ENCODE assay signal across 9 cellular contexts in the genomic region with DNA sequence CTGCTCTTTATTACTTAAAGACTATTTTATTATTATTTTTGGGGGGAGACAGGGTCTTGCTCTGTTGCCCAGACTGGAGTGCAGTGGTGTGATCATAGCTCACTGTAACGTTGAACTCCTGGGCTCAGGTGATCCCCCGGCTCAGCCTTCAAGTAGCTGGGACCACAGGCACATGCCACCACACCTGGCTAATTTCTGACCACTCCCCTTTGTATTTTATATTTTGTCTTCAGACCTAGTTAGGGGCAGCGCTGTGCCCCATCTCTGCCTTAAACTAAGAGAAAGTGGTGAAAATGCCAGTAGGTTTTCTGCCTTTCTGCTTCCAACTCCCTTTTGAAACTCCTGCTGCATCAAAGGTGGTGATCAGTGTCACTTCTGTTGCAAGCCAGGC.
DNase-seq lines count a peak whose midpoint lies in the region; TF ChIP-seq lines count a peak whose summit lies in the region.
"Had no signal": no experiment of that assay in that cellular context is flagged by ENCODE, and none has a peak within 500 bp of the region (broad histone marks: within the 10 kb centered on the region; RNA-seq: fewer than 3 reads in every experiment).

No MANE protein-coding gene starts in this region.

- peak overlapping the region; percentile 80 for H3K27ac ChIP-seq in BLaER1
- H3K27ac ChIP-seq in HUES48 (ENCODE audit: low read depth, low read length): peak overlapping the region; percentile 94
- H3K27ac ChIP-seq in breast epithelium: peak overlapping the region; percentile 19 to 75
- H3K27ac ChIP-seq in ovary: peak overlapping the region; percentile 13 to 74

- H3K27me3 ChIP-seq in BLaER1: no peaks in the 10 kb centered on the region
- H3K27me3 ChIP-seq in HUES48 (ENCODE audit: control insufficient read depth, insufficient read depth, low read length): no peaks in the 10 kb centered on the region
- H3K27me3 ChIP-seq in breast epithelium: no peaks in the 10 kb centered on the region
- H3K27me3 ChIP-seq in ovary: no peaks in the 10 kb centered on the region

- TF ChIP-seq CTCF in breast epithelium (IDR thresholded peaks at IDR 0.05) (no peak), ovary (IDR thresholded peaks at IDR 0.05) (no peak)

- H3K9me3 ChIP-seq in BLaER1: peaks cover 5% of the 10 kb centered on the region; the same call in 1 of the 2 replicates
- no peaks in the 10 kb centered on the region for H3K9me3 ChIP-seq in HUES48 (ENCODE audit: control insufficient read depth, insufficient read depth, low read length)
- no peaks in the 10 kb centered on the region for H3K9me3 ChIP-seq in breast epithelium
- H3K9me3 ChIP-seq in ovary: no peaks in the 10 kb centered on the region

- POLR2A ChIA-PET in HEK293T (lab: Yijun Ruan, JAX): no interaction called here

- 92 to 95% (median 94%) methylated on average over 3 of the region's 3 CpGs for WGBS in ovary, 3 donors

- CTCF ChIA-PET in HEK293T (lab: Yijun Ruan, JAX): interaction anchor here (0.8 to 3.7 kb wide), 3 partner anchors 148 to 1178 kb away, joined by 3 to 23 read pairs (median 4); no protein-coding TSS in a partner anchor

- H4K20me1 ChIP-seq in BLaER1: no peaks in the 10 kb centered on the region

- H3K36me3 ChIP-seq in BLaER1 (peaks cover 28% of the 10 kb centered on the region), HUES48 (ENCODE audit: control insufficient read depth, insufficient read depth, low read length) (0 out of 2 replicates have a peak, but pooled peaks cover 4% of the 10 kb centered on the region), breast epithelium (no peaks in the 10 kb centered on the region), ovary (no peaks in the 10 kb centered on the region)

- 0 out of 2 replicates have a peak overlapping the region, but pooled peaks have one; percentile 68 for H3K9ac ChIP-seq in BLaER1
- H3K9ac ChIP-seq in HUES48 (ENCODE audit: low read depth, low read length): no peak overlapping the region

- H3K4me3 ChIP-seq in BLaER1 (no peak overlapping the region), HUES48 (ENCODE audit: low read depth, low read length) (no peak overlapping the region), breast epithelium (no peak overlapping the region), ovary (no peak overlapping the region)

- no peak for TF ChIP-seq EP300 in ovary (IDR thresholded peaks at IDR 0.05)

- TF ChIP-seq POLR2A in breast epithelium (IDR thresholded peaks at IDR 0.05): no peak
- TF ChIP-seq POLR2A in ovary (IDR thresholded peaks at IDR 0.05): no peak

- intact Hi-C loops in breast epithelium (cut with DNase I; ENCODE audit: low total_unique reads): no loop called here
- intact Hi-C loops in ovary (cut with DNase I): loop anchor here in 1 of 4 donors (10.0 kb wide), 1 partner anchor 1176 kb away; no protein-coding TSS in a partner anchor

- H3K4me1 ChIP-seq in BLaER1: peaks cover 53% of the 10 kb centered on the region
- H3K4me1 ChIP-seq in HUES48 (ENCODE audit: control insufficient read depth, insufficient read depth, low read length): peaks cover 15% of the 10 kb centered on the region
- H3K4me1 ChIP-seq in breast epithelium: peaks cover 0 to 6% of the 10 kb centered on the region in 2 donors
- H3K4me1 ChIP-seq in ovary (ENCODE audit: insufficient read depth): peaks cover 8% of the 10 kb centered on the region

- no peak for DNase-seq in breast epithelium (ENCODE audit: low spot score in 2 of 2)
- no peak for DNase-seq in ovary
- DNase-seq in OCI-M1 (lab: John Stamatoyannopoulos, UW): no peak
- no peak for DNase-seq in iPS-NIHi7 (ENCODE audit: extremely low spot score)
- no peak for DNase-seq in NCI-H1436 (lab: John Stamatoyannopoulos, UW)
- no peak for DNase-seq in HEK293T (ENCODE audit: extremely low spot score)
- DNase-seq: GOT3 had no signal

- H3K4me2 ChIP-seq in BLaER1: peak overlapping the region; percentile 96

TF ChIP-seq in HEK293T, 16 proteins besides CTCF, POLR2A, EP300 and RAD21:
- TF ChIP-seq TARDBP (IDR thresholded peaks at IDR 0.05) (no peak), FOXK2 (IDR thresholded peaks at IDR 0.05) (no peak), FOXM1 (IDR thresholded peaks at IDR 0.05; ENCODE audit: borderline replicate concordance) (no peak), ELF4 (IDR thresholded peaks at IDR 0.05) (no peak), ZNF384 (IDR thresholded peaks at IDR 0.05) (no peak), CTBP1 (IDR thresholded peaks at IDR 0.05; ENCODE audit: borderline replicate concordance) (no peak), HDGF (IDR thresholded peaks at IDR 0.05; ENCODE audit: borderline replicate concordance) (no peak), LEF1 (IDR thresholded peaks at IDR 0.05; ENCODE audit: borderline replicate concordance) (no peak), FOXA1 (IDR thresholded peaks at IDR 0.05) (no peak), L3MBTL2 (conservative IDR thresholded peaks at IDR 0.05) (no peak), SUZ12 (IDR thresholded peaks at IDR 0.05) (no peak), NFRKB (IDR thresholded peaks at IDR 0.05) (no peak), SP1 (IDR thresholded peaks at IDR 0.05) (no peak), ARNT (IDR thresholded peaks at IDR 0.05) (no peak), BHLHE40 (IDR thresholded peaks at IDR 0.05; ENCODE audit: borderline replicate concordance) (no peak)
- TF ChIP-seq, protein P1, sequence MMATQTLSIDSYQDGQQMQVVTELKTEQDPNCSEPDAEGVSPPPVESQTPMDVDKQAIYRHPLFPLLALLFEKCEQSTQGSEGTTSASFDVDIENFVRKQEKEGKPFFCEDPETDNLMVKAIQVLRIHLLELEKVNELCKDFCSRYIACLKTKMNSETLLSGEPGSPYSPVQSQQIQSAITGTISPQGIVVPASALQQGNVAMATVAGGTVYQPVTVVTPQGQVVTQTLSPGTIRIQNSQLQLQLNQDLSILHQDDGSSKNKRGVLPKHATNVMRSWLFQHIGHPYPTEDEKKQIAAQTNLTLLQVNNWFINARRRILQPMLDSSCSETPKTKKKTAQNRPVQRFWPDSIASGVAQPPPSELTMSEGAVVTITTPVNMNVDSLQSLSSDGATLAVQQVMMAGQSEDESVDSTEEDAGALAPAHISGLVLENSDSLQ (IDR thresholded peaks at IDR 0.05): no peak

Comparison
In these comparisons a context has a peak if more than half of its experiments do, and no peak if none do; other contexts are left out.
1. H3K27ac ChIP-seq: peak in every context shown above with its lines; median percentile 94 in HUES48; 80 in BLaER1; 47 in breast epithelium; 44 in ovary.